ENCODE assay signal across 8 cellular contexts in the genomic region with DNA sequence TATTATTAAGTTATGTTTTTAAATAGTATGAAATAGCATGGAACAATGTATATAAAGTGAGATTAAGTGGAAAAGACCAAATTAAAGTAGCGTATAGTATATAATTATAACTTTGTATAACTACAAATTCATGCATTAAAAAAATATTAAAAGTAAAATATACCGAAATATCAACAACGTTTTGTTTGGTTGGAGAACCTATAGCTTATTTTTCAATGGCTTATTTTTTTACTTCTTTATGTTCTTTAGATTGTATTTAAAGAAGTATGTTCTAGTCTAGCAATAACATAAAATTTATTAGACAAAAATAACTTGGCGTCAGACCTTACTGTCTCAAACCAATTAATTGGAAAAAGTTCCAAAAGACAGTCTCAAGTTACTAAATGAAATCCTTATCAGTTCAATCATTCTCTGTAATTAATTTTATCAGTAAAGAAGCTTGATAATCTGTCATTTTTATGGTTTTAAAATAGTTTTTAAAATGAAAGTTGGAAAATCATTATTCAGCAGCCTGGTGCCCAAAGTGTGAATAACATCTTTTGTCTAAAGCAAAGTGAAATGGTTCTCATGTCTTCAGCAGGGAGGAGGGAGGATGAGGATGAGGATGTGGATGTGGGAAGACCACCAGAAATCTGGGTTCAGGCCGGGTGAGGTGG. TPM values are rescaled to one million over a fixed set of nuclear protein-coding genes. Genes with fewer than 3 reads are reported as not detected.
DNase-seq lines count a peak whose midpoint lies in the region; ATAC-seq, FAIRE-seq and TF ChIP-seq lines count a peak whose summit lies in the region.

No MANE protein-coding gene starts in this region.

- H3K23me2 ChIP-seq in H1 (ENCODE audit: low read depth, low read length), result 0 out of 2 replicates have a peak, but pooled peaks cover 2% of the 10 kb centered on the region

- no peak overlapping the region for H3K27ac ChIP-seq in H1 (ENCODE audit: low read depth, low read length)

- H3K18ac ChIP-seq in H1 (ENCODE audit: extremely low read depth, low read length), result no peak overlapping the region

- no peak for TF ChIP-seq EP300 in H1 (IDR thresholded peaks at IDR 0.05; ENCODE audit: borderline replicate concordance in 1 of 2, low read depth in 2 of 2, low read length in 2 of 2)

- no peak overlapping the region for H3K14ac ChIP-seq in H1 (ENCODE audit: insufficient read length)

- no peak for ATAC-seq in HG02938 (IDR thresholded peaks at IDR 0.05; ENCODE audit: unreplicated experiment)
- ATAC-seq in GM18870 (IDR thresholded peaks at IDR 0.05; ENCODE audit: unreplicated experiment), result no peak

- peak overlapping the region; percentile 78 for H3K4me3 ChIP-seq in NB4 (ENCODE audit: low read depth, low read length)
- H3K4me3 ChIP-seq in H1 (ENCODE audit: extremely low read depth in 1 of 4, insufficient read depth in 2 of 4, low read depth in 3 of 4, low read length in 4 of 4), result peak overlapping the region; percentile 30 to 67 (median 58); a peak in 7 of 8 replicates
- H3K4me3 ChIP-seq in neuron (ENCODE audit: low read length), result peak overlapping the region; percentile 49

- H4K5ac ChIP-seq in H1 (ENCODE audit: insufficient read length, low read depth, low read length), result no peak overlapping the region

- H2AFZ ChIP-seq in H1 (ENCODE audit: low read length) (no peak overlapping the region), neuron (ENCODE audit: low read depth, low read length) (no peak overlapping the region)

- WGBS in H1 (ENCODE audit: extremely low coverage in 1 of 2, insufficient coverage in 1 of 2, insufficient read length in 1 of 2, insufficient replicate concordance in 2 of 2, low coverage in 1 of 2, low lambda C conversion rate in 2 of 2, missing lambda C conversion rate in 1 of 2), 2 experiments, result 48% methylated on average over 5 of the region's 5 CpGs; no CpG with 5 or more reads in 1 of the 2 experiments

- H3K79me2 ChIP-seq in H1 (ENCODE audit: control insufficient read depth in 1 of 2, insufficient read depth in 2 of 2, low read length in 2 of 2), result no peaks in the 10 kb centered on the region

- H3K27me3 ChIP-seq in H1 (replicated peaks in 1 of 4; ENCODE audit: control insufficient read depth in 3 of 4, extremely low read depth in 1 of 4, insufficient read depth in 3 of 4, low read length in 3 of 4), result no peaks in the 10 kb centered on the region
- H3K27me3 ChIP-seq in neuron (ENCODE audit: insufficient read depth, low read length), result peaks cover 12% of the 10 kb centered on the region

- TF ChIP-seq POLR2A in NB4 (IDR thresholded peaks at IDR 0.05; ENCODE audit: extremely low read depth, insufficient read length) (no peak), H1 (IDR thresholded peaks at IDR 0.05; ENCODE audit: control extremely low read depth in 1 of 2, low read depth in 2 of 2, low read length in 2 of 2) (no peak)

- no peak for TF ChIP-seq CTCF in NB4 (IDR thresholded peaks at IDR 0.05; ENCODE audit: low read depth, low read length)
- TF ChIP-seq CTCF in H1 (IDR thresholded peaks at IDR 0.05; ENCODE audit: control extremely low read depth in 1 of 3, insufficient read depth in 1 of 3, low read depth in 1 of 3, low read length in 3 of 3), result no peak

- no peak for TF ChIP-seq RAD21 in H1 (IDR thresholded peaks at IDR 0.05 in 1 of 2, conservative IDR thresholded peaks at IDR 0.05 in 1 of 2; ENCODE audit: low read depth in 2 of 2, low read length in 2 of 2)

- DNase-seq in NB4 (ENCODE audit: low read depth) (peak; percentile 62), H1 (ENCODE audit: low read depth in 1 of 2, low spot score in 2 of 2) (no peak), NCI-H1930 (lab: John Stamatoyannopoulos, UW) (no peak)
- no peak for DNase-seq in stimulated activated CD4-positive, alpha-beta T cell treated with anti-CD3 and anti-CD28 coated beads, Interleukin-4, amount 100 ng/mL, for 1 hour

- no peaks in the 10 kb centered on the region for H3K36me3 ChIP-seq in ES-I3 (ENCODE audit: insufficient read depth, low read length)
- H3K36me3 ChIP-seq in H1 (ENCODE audit: control insufficient read depth in 2 of 4, insufficient read depth in 4 of 4, low read length in 3 of 4), result no peaks in the 10 kb centered on the region
- no peaks in the 10 kb centered on the region for H3K36me3 ChIP-seq in neuron (ENCODE audit: insufficient read depth, low read length)

- no peak overlapping the region for H2AK5ac ChIP-seq in H1 (ENCODE audit: low read depth, low read length)

- no peak overlapping the region for H2BK20ac ChIP-seq in H1 (ENCODE audit: low read length)

- POLR2A ChIA-PET in H1 (lab: Charles Lee; ENCODE audit: partially characterized antibody), result interaction anchor here (0.7 to 1.8 kb wide), 2 partner anchors 67 to 186 kb away, joined by 4 to 7 read pairs; no protein-coding TSS in a partner anchor

- H4K8ac ChIP-seq in H1 (ENCODE audit: extremely low read depth, insufficient read depth, low read length), result peak overlapping the region; percentile 58; the same call in 1 of the 2 replicates

- no peaks in the 10 kb centered on the region for H3K9me3 ChIP-seq in ES-I3 (ENCODE audit: control insufficient read depth, insufficient read depth, low read length)
- H3K9me3 ChIP-seq in H1 (ENCODE audit: insufficient read depth in 2 of 2, low read depth in 1 of 2, low read length in 1 of 2), result no peaks in the 10 kb centered on the region
- H3K9me3 ChIP-seq in neuron (ENCODE audit: low read length), result no peaks in the 10 kb centered on the region

- CTCF ChIA-PET in H1 (lab: Charles Lee; ENCODE audit: partially characterized antibody), result interaction anchor here (0.6 to 3.3 kb wide), 7 partner anchors 11 to 91 kb away, joined by 3 to 14 read pairs (median 4); no protein-coding TSS in a partner anchor

- peak overlapping the region; percentile 58 to 62 for H3K4me2 ChIP-seq in H1 (ENCODE audit: insufficient read depth in 1 of 2, low read depth in 2 of 2, low read length in 2 of 2)

- H3K23ac ChIP-seq in H1 (ENCODE audit: insufficient read length), result no peak overlapping the region

- H2BK12ac ChIP-seq in H1 (ENCODE audit: low read depth, low read length), result no peak overlapping the region

- H4K91ac ChIP-seq in H1 (replicated peaks; ENCODE audit: insufficient read length, low read length), result no peak overlapping the region

- no peak overlapping the region for H3K56ac ChIP-seq in H1 (replicated peaks; ENCODE audit: insufficient read length, low read depth, low read length)

- no peak overlapping the region for H3K4ac ChIP-seq in H1 (replicated peaks; ENCODE audit: insufficient read length, low read depth, low read length)

- no peak overlapping the region for H2BK120ac ChIP-seq in H1 (replicated peaks; ENCODE audit: low read depth, low read length)

- H2BK15ac ChIP-seq in H1 (ENCODE audit: low read length), result no peak overlapping the region

- no peak overlapping the region for H2BK5ac ChIP-seq in H1 (ENCODE audit: low read depth, low read length)

- H4K20me1 ChIP-seq in H1 (replicated peaks in 1 of 2; ENCODE audit: control insufficient read depth in 1 of 2, insufficient read depth in 2 of 2, low read length in 2 of 2), result no peaks in the 10 kb centered on the region

- no peak for FAIRE-seq in H1 (lab: Jason Lieb, UNC)

- peak overlapping the region; percentile 65 for H3K9ac ChIP-seq in ES-I3 (ENCODE audit: low read depth, low read length)
- H3K9ac ChIP-seq in H1 (replicated peaks in 1 of 4; ENCODE audit: extremely low read depth in 1 of 4, low read depth in 3 of 4, low read length in 3 of 4), result no peak overlapping the region

- H3K4me1 ChIP-seq in ES-I3 (ENCODE audit: insufficient read depth, low read length) (peaks cover 13% of the 10 kb centered on the region), H1 (replicated peaks in 1 of 4; ENCODE audit: control insufficient read depth in 3 of 4, insufficient read depth in 4 of 4, low read length in 3 of 4) (peaks cover 0 to 11% (median 5%) of the 10 kb centered on the region in 4 experiments; a peak in 4 of 7 replicates), neuron (ENCODE audit: insufficient read depth, low read length) (peaks cover 9% of the 10 kb centered on the region)

- no peaks in the 10 kb centered on the region for H3K79me1 ChIP-seq in H1 (ENCODE audit: low read depth, low read length)

TF ChIP-seq in H1, 55 proteins besides CTCF, POLR2A, EP300 and RAD21 (continues in another document):
- TF ChIP-seq TAF7 (optimal IDR thresholded peaks at IDR 0.05; ENCODE audit: borderline replicate concordance, low read depth, low read length) (no peak), CHD1 (IDR thresholded peaks at IDR 0.05; ENCODE audit: low read depth, low read length) (no peak), CREB1 (IDR thresholded peaks at IDR 0.05) (no peak), GABPA (IDR thresholded peaks at IDR 0.05; ENCODE audit: borderline replicate concordance, insufficient read depth, low read length) (no peak), KDM1A (IDR thresholded peaks at IDR 0.05; ENCODE audit: borderline replicate concordance, low read length) (no peak), SAP30 (IDR thresholded peaks at IDR 0.05; ENCODE audit: insufficient read depth, insufficient replicate concordance, low read length) (no peak)
- TF ChIP-seq, protein P1, sequence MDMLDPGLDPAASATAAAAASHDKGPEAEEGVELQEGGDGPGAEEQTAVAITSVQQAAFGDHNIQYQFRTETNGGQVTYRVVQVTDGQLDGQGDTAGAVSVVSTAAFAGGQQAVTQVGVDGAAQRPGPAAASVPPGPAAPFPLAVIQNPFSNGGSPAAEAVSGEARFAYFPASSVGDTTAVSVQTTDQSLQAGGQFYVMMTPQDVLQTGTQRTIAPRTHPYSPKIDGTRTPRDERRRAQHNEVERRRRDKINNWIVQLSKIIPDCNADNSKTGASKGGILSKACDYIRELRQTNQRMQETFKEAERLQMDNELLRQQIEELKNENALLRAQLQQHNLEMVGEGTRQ (IDR thresholded peaks at IDR 0.05; ENCODE audit: low read length), result no peak

RNA-seq across cellular contexts. Expression of a gene that starts 46.7 kb away (rescaled TPM):
- total RNA-seq in H1 (2021; fragmentation: NEBNext Ultra II Directional; extraction: Animal tissue kit (Norgen Biotek cat#: 25700)), result 1.8 and 2.2 TPM in 2 replicates
- 0.28 and 0.51 TPM in 2 replicates for polyA plus RNA-seq in H1 (2011; rRNA removed)
- 0.56 TPM for polyA plus RNA-seq in H1 (2011; cell fraction: cytosol; rRNA removed)
- 0.36 TPM for polyA plus RNA-seq in H1 (2011; cell fraction: nucleus; rRNA removed)
- polyA plus RNA-seq in H1 (2012, experiment 1 of 2), result 0.47 to 0.77 TPM (median 0.62 TPM) in 4 replicates
- 0.16 TPM for polyA plus RNA-seq in H1 (2012, experiment 2 of 2)
- polyA plus RNA-seq in H1 (2013, experiment 1 of 2), result 0.69 TPM
- polyA plus RNA-seq in H1 (2013, experiment 2 of 2), result 0.87 TPM
- polyA minus RNA-seq in H1 (2011; rRNA and poly(A)+ RNA removed), result 1.3 and 1.7 TPM in 2 replicates
- 0.95 TPM for polyA minus RNA-seq in H1 (2011; cell fraction: cytosol; rRNA and poly(A)+ RNA removed)
- 1.2 TPM for polyA minus RNA-seq in H1 (2011; cell fraction: nucleus; rRNA and poly(A)+ RNA removed)
